ENCODE assay signal across 12 cellular contexts in the genomic region with DNA sequence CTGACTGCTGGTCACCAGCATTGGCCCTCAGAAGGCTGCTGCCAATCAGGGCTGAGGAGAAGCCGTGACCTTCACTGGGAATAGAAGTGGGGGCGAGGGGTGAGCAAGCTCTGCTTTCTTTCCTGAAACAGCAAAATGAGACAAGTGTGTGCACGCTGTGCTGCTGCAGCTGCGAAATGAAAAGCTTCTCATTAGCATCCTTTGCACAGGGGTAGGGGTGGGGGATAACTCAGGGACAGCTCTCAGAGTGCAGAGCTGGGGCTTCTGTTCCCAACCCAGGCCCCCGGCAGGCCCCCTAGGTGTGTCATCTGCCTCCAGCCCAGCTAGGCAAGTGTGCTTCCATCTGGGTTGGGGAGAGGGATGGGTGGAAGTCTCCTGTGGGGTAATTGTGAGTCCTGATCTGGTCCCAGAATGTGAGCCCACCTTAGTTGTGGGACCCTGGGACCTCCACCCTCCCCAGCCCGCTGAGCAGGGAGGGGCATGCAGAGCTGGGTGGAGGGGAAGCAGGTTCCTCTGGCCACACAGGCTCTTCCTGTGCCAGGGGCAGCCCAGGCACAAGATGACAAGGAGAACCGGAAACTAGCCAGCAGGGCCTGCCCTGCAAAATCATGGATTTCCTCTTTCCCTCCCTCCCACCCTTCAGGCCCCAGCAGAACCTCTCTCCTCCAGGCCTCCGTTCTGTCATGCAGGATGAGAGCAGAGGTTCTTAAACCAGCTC. TPM values are rescaled to one million over a fixed set of nuclear protein-coding genes. Genes with fewer than 3 reads are reported as not detected.
DNase-seq lines count a peak whose midpoint lies in the region; ATAC-seq and TF ChIP-seq lines count a peak whose summit lies in the region.
"Had no signal": no experiment of that assay in that cellular context is flagged by ENCODE, and none has a peak within 500 bp of the region (broad histone marks: within the 10 kb centered on the region; RNA-seq: fewer than 3 reads in every experiment).

No MANE protein-coding gene starts in this region.

- intact Hi-C loops in left ventricle myocardium superior (cut with micrococcal nuclease): no loop called here
- intact Hi-C loops in cardiac septum (cut with DNase I): no loop called here
- intact Hi-C loops in spleen (cut with DNase I; ENCODE audit: low total_unique reads): no loop called here

- H3K4me3 ChIP-seq in spleen: no peak overlapping the region
- H3K4me3 ChIP-seq in gastroesophageal sphincter: no peak overlapping the region
- H3K4me3 ChIP-seq: GM12878, GM23248 had no signal

- H3K9me3 ChIP-seq in spleen (peaks cover 0 to 4% (median 0%) of the 10 kb centered on the region in 8 donors), gastroesophageal sphincter (no peaks in the 10 kb centered on the region)

- no peaks in the 10 kb centered on the region for H3K36me3 ChIP-seq in spleen
- no peaks in the 10 kb centered on the region for H3K36me3 ChIP-seq in gastroesophageal sphincter

- 39 to 66% (median 54%) methylated on average over 5 to 8 of the region's 8 CpGs for WGBS in spleen, 5 donors
- 80% methylated on average over 1 of the region's 8 CpGs; no CpG with 5 or more reads in 1 of the 2 donors for WGBS in gastroesophageal sphincter (ENCODE audit: low coverage in 1 of 2), 2 donors

- TF ChIP-seq EP300 in gastroesophageal sphincter (IDR thresholded peaks at IDR 0.05): no peak

- TF ChIP-seq CTCF in spleen (IDR thresholded peaks at IDR 0.05 in 8 of 11, conservative IDR thresholded peaks at IDR 0.05 in 3 of 11): no peak
- TF ChIP-seq CTCF in gastroesophageal sphincter (IDR thresholded peaks at IDR 0.05): no peak

- H3K27ac ChIP-seq in spleen: peak overlapping the region in 4 of 8 donors; percentile 14 to 54 (median 34)
- no peak overlapping the region for H3K27ac ChIP-seq in gastroesophageal sphincter
- H3K27ac ChIP-seq: GM23248 had no signal

- TF ChIP-seq POLR2A in spleen (IDR thresholded peaks at IDR 0.05) (no peak), gastroesophageal sphincter (IDR thresholded peaks at IDR 0.05) (no peak)

- H3K4me1 ChIP-seq in spleen (peaks cover 0 to 30% (median 12%) of the 10 kb centered on the region in 6 donors), gastroesophageal sphincter (no peaks in the 10 kb centered on the region)

- ATAC-seq in left ventricle myocardium superior (peak; percentile 35), esophagus mucosa (peak; percentile 49), gastroesophageal sphincter (no peak)
- ATAC-seq: GM12878, HCT116 had no signal

- DNase-seq in left ventricle myocardium superior (no peak), cardiac septum (ENCODE audit: low spot score) (no peak), spleen (peak; percentile 76), T-helper 1 cell (no peak), GM19238 (ENCODE audit: insufficient read length, low spot score) (no peak)
- DNase-seq: C1 segment of cervical spinal cord; CD4-positive, alpha-beta memory T cell; GM23248 had no signal

- H3K27me3 ChIP-seq in spleen (replicated peaks in 1 of 7): no peaks in the 10 kb centered on the region
- H3K27me3 ChIP-seq in gastroesophageal sphincter: no peaks in the 10 kb centered on the region

RNA-seq across cellular contexts. Expression of gene ZNF467, which starts 22.2 kb away (rescaled TPM):
- total RNA-seq in left ventricle myocardium superior (7.8 TPM), cardiac septum (7.0 TPM), esophagus mucosa (3.6 TPM), spleen (10 to 100 TPM; 25.5 to 48.5 (median 37.6) TPM), gastroesophageal sphincter (10 to 100 TPM in 1 of 4 donors, 1 to 10 TPM in 3; 4.2 to 15.4 (median 9.3) TPM)
- 10 to 100 TPM in 2 of 3 donors, 1 to 10 TPM in 1; 6.0 to 15.2 (median 12.8) TPM for polyA plus RNA-seq in spleen
- total RNA-seq: GM12878, GM23248 had no signal
- polyA plus RNA-seq: GM12878, GM23248 had no signal
